8 cellular contexts compared by ENCODE assay signal in genomic region chr16:65121870-65122723, GRCh38.
DNase-seq lines count a peak whose midpoint lies in the region; TF ChIP-seq lines count a peak whose summit lies in the region.

Gene CDH11 (minus strand): TSS chr16:65122063. CDS start chr16:65004869, 117,194 bp downstream.

- peaks cover 31% of the 10 kb centered on the region for H3K4me1 ChIP-seq in HUES48 (ENCODE audit: control insufficient read depth, insufficient read depth, low read length)

- no peak within 1 kb of the TSS for H3K27ac ChIP-seq in HUES48 (ENCODE audit: low read depth, low read length)

- H3K4me3 ChIP-seq in HUES48 (ENCODE audit: low read depth, low read length) (peak within 1 kb of the TSS; percentile 77), choroid plexus epithelial cell (ENCODE audit: low read depth, low read length) (peak within 1 kb of the TSS; percentile 75)

- no peaks in the 10 kb centered on the region for H3K36me3 ChIP-seq in HUES48 (ENCODE audit: control insufficient read depth, insufficient read depth, low read length)

- peak; percentile 46 for TF ChIP-seq CTCF in choroid plexus epithelial cell (conservative IDR thresholded peaks at IDR 0.05; ENCODE audit: low read depth, low read length)

- H3K9ac ChIP-seq in HUES48 (ENCODE audit: low read depth, low read length), result peak within 1 kb of the TSS; percentile 27; the same call in 1 of the 2 replicates

- CTCF ChIA-PET in HEK293T (lab: Yijun Ruan, JAX), result no interaction called here

- DNase-seq in choroid plexus epithelial cell (ENCODE audit: low read depth) (peak; percentile 92), kidney tubule cell (ENCODE audit: low spot score) (peak; percentile 25), stromal cell of bone marrow (ENCODE audit: low read depth) (peak; percentile 69), NOMO-1 treated with DMSO at 0.1 percent for 48 hours (lab: John Stamatoyannopoulos, UW; ENCODE audit: unreplicated experiment) (no peak), KG1 (lab: John Stamatoyannopoulos, UW) (no peak), HEK293T (ENCODE audit: extremely low spot score) (no peak)
- no peak for DNase-seq in stimulated activated CD4-positive, alpha-beta T cell treated with anti-CD3 and anti-CD28 coated beads, Interleukin-2, amount 100 ng/mL, for 24 hours

- peaks cover 76% of the 10 kb centered on the region for H3K27me3 ChIP-seq in HUES48 (ENCODE audit: control insufficient read depth, insufficient read depth, low read length)

- POLR2A ChIA-PET in HEK293T (lab: Yijun Ruan, JAX), result no interaction called here

- no peaks in the 10 kb centered on the region for H3K9me3 ChIP-seq in HUES48 (ENCODE audit: control insufficient read depth, insufficient read depth, low read length)

TF ChIP-seq in HEK293T, 16 proteins besides CTCF, POLR2A, EP300 and RAD21:
- no peak for TF ChIP-seq SUZ12 (IDR thresholded peaks at IDR 0.05)
- TF ChIP-seq FOXK2 (IDR thresholded peaks at IDR 0.05), result no peak
- TF ChIP-seq HDGF (IDR thresholded peaks at IDR 0.05; ENCODE audit: borderline replicate concordance), result no peak
- TF ChIP-seq CTBP1 (IDR thresholded peaks at IDR 0.05; ENCODE audit: borderline replicate concordance), result no peak
- no peak for TF ChIP-seq NFRKB (IDR thresholded peaks at IDR 0.05)
- no peak for TF ChIP-seq ELF4 (IDR thresholded peaks at IDR 0.05)

Comparison
In these comparisons a context has a peak if more than half of its experiments do, and no peak if none do; other contexts are left out.
1. DNase-seq: peak in choroid plexus epithelial cell (single experiment), kidney tubule cell (single experiment) and stromal cell of bone marrow (single experiment); none in NOMO-1 treated with DMSO at 0.1 percent for 48 hours (single experiment), KG1 (single experiment), stimulated activated CD4-positive, alpha-beta T cell treated with anti-CD3 and anti-CD28 coated beads, Interleukin-2, amount 100 ng/mL, for 24 hours (0 of 2) and HEK293T (single experiment).